In genomic region chr17:39653316-39653661, GRCh38 we compare ENCODE assay signal across 12 cellular contexts. TPM values are rescaled to one million over a fixed set of nuclear protein-coding genes. Genes with fewer than 3 reads are reported as not detected.
DNase-seq lines count a peak whose midpoint lies in the region; TF ChIP-seq lines count a peak whose summit lies in the region.
"Had no signal": no experiment of that assay in that cellular context is flagged by ENCODE, and none has a peak within 500 bp of the region (broad histone marks: within the 10 kb centered on the region; RNA-seq: fewer than 3 reads in every experiment).

No MANE protein-coding gene starts in this region.

- no peaks in the 10 kb centered on the region for H3K27me3 Mint-ChIP-seq in neural progenitor cell (ENCODE audit: insufficient read depth, low read depth)
- H3K27me3 Mint-ChIP-seq: activated CD4-positive, alpha-beta T cell treated with anti-CD3 and anti-CD28 coated beads, Interleukin-2, amount 10 ng/mL, durations not matched to agents 7 days and 5 days; naive thymus-derived CD8-positive, alpha-beta T cell; T-helper 17 cell had no signal

- no peaks in the 10 kb centered on the region for H3K36me3 ChIP-seq in HUES48 (ENCODE audit: control insufficient read depth, insufficient read depth, low read length)
- no peaks in the 10 kb centered on the region for H3K36me3 ChIP-seq in colonic mucosa
- H3K36me3 ChIP-seq in neural progenitor cell: no peaks in the 10 kb centered on the region

- no peaks in the 10 kb centered on the region for H3K9me3 Mint-ChIP-seq in neural progenitor cell
- H3K9me3 Mint-ChIP-seq: activated CD4-positive, alpha-beta T cell treated with anti-CD3 and anti-CD28 coated beads, Interleukin-2, amount 10 ng/mL, durations not matched to agents 7 days and 5 days; activated T-helper 1 cell treated with anti-CD3 and anti-CD28 coated beads, Interleukin-12 subunit alpha, Interleukin-12 subunit beta, Interleukin-2, Interleukin-4 antibody, amounts not matched to agents 30 ng/mL and 10 ng/mL and 1 ng/mL, durations not matched to agents 14 hours and 24 hours and 36 hours; naive thymus-derived CD8-positive, alpha-beta T cell had no signal

- no peak for DNase-seq in colonic mucosa
- no peak for DNase-seq in neural progenitor cell (ENCODE audit: low spot score)
- no peak for DNase-seq in GF-D8 (lab: John Stamatoyannopoulos, UW)
- DNase-seq in NOMO-1 treated with DMSO at 0.1 percent for 48 hours (lab: John Stamatoyannopoulos, UW; ENCODE audit: unreplicated experiment): no peak
- DNase-seq in activated CD4-positive, alpha-beta T cell treated with anti-CD3 and anti-CD28 coated beads for 48 hours: no peak
- DNase-seq: NCI-H524 treated with DMSO at 0.1 percent for 48 hours had no signal

- peaks cover 15% of the 10 kb centered on the region for H3K36me3 Mint-ChIP-seq in neural progenitor cell

- peaks cover 20% of the 10 kb centered on the region for H4K20me1 ChIP-seq in neural progenitor cell (ENCODE audit: low read depth)

- H3K4me1 Mint-ChIP-seq in neural progenitor cell: peaks cover 54% of the 10 kb centered on the region

- H3K9ac ChIP-seq in HUES48 (ENCODE audit: low read depth, low read length) (no peak overlapping the region), colonic mucosa (ENCODE audit: low read depth in 2 of 2, low read length in 2 of 2) (peak overlapping the region; percentile 31 to 84), neural progenitor cell (no peak overlapping the region)

- H3F3A ChIP-seq in neural progenitor cell (ENCODE audit: low read depth): peaks cover 24% of the 10 kb centered on the region

- peak overlapping the region; percentile 79 for H3K4me2 ChIP-seq in neural progenitor cell

- H3K9me3 ChIP-seq in HUES48 (ENCODE audit: control insufficient read depth, insufficient read depth, low read length): no peaks in the 10 kb centered on the region
- H3K9me3 ChIP-seq in colonic mucosa: no peaks in the 10 kb centered on the region
- no peaks in the 10 kb centered on the region for H3K9me3 ChIP-seq in neural progenitor cell (ENCODE audit: low read depth)

- H3K27ac Mint-ChIP-seq in neural progenitor cell: peak overlapping the region; percentile 89
- H3K27ac Mint-ChIP-seq: activated T-helper 1 cell treated with anti-CD3 and anti-CD28 coated beads, Interleukin-12 subunit alpha, Interleukin-12 subunit beta, Interleukin-2, Interleukin-4 antibody, amounts not matched to agents 30 ng/mL and 10 ng/mL and 1 ng/mL, durations not matched to agents 14 hours and 24 hours and 36 hours had no signal

- H3K27me3 ChIP-seq in HUES48 (ENCODE audit: control insufficient read depth, insufficient read depth, low read length) (no peaks in the 10 kb centered on the region), colonic mucosa (no peaks in the 10 kb centered on the region), neural progenitor cell (no peaks in the 10 kb centered on the region)

- peaks cover 23% of the 10 kb centered on the region for H3K4me1 ChIP-seq in HUES48 (ENCODE audit: control insufficient read depth, insufficient read depth, low read length)
- peaks cover 30% of the 10 kb centered on the region for H3K4me1 ChIP-seq in colonic mucosa
- peaks cover 29% of the 10 kb centered on the region for H3K4me1 ChIP-seq in neural progenitor cell

- intact Hi-C loops in colonic mucosa (cut with DNase I): no loop called here

- H3K4me3 Mint-ChIP-seq in neural progenitor cell: peak overlapping the region; percentile 76
- H3K4me3 Mint-ChIP-seq: activated CD4-positive, alpha-beta T cell treated with anti-CD3 and anti-CD28 coated beads, Interleukin-2, amount 10 ng/mL, durations not matched to agents 7 days and 5 days; activated T-helper 1 cell treated with anti-CD3 and anti-CD28 coated beads, Interleukin-12 subunit alpha, Interleukin-12 subunit beta, Interleukin-2, Interleukin-4 antibody, amounts not matched to agents 30 ng/mL and 10 ng/mL and 1 ng/mL, durations not matched to agents 14 hours and 24 hours and 36 hours had no signal

- peaks cover 14% of the 10 kb centered on the region for H3K79me2 ChIP-seq in neural progenitor cell (ENCODE audit: low read depth)

- H3K27ac ChIP-seq in HUES48 (ENCODE audit: low read depth, low read length) (peak overlapping the region; percentile 78), colonic mucosa (no peak overlapping the region), neural progenitor cell (peak overlapping the region; percentile 86)

- H3K4me3 ChIP-seq in HUES48 (ENCODE audit: low read depth, low read length) (no peak overlapping the region), colonic mucosa (no peak overlapping the region), neural progenitor cell (peak overlapping the region; percentile 11)

- TF ChIP-seq CTCF in colonic mucosa (IDR thresholded peaks at IDR 0.05): no peak
- TF ChIP-seq CTCF in neural progenitor cell (IDR thresholded peaks at IDR 0.05): no peak

- no peak overlapping the region for H2AFZ ChIP-seq in neural progenitor cell (replicated peaks)

RNA-seq across cellular contexts. Expression of gene TCAP, which starts 11.9 kb away (rescaled TPM):
- total RNA-seq in colonic mucosa (1 to 10 TPM in 1 of 2 donors, under 1 TPM in 1; 0.49 to 1.2 TPM), neural progenitor cell (ENCODE audit: low replicate concordance) (0.19 and 1.3 TPM in 2 replicates)

RNA-seq across cellular contexts. Expression of gene PNMT, which starts 15.0 kb away (rescaled TPM):
- total RNA-seq in colonic mucosa (under 1 TPM in 1 of 2 donors, not detected in 1; 0.47 TPM), neural progenitor cell (ENCODE audit: low replicate concordance) (0.28 TPM in 1 of 2 replicates, not detected in the other)
- total RNA-seq: activated T-helper 1 cell treated with anti-CD3 and anti-CD28 coated beads, Interleukin-12 subunit alpha, Interleukin-12 subunit beta, Interleukin-2, Interleukin-4 antibody, amounts not matched to agents 30 ng/mL and 10 ng/mL and 1 ng/mL, durations not matched to agents 14 hours and 24 hours and 36 hours; glomerular endothelial cell; T-helper 17 cell had no signal

RNA-seq across cellular contexts. Expression of gene STARD3, which starts 16.3 kb away (rescaled TPM):
- total RNA-seq in colonic mucosa: 10 to 100 TPM; 30.0 to 41.3 TPM
- 21.5 and 54.9 TPM in 2 replicates for total RNA-seq in neural progenitor cell (ENCODE audit: low replicate concordance)

RNA-seq across cellular contexts. Expression of gene PPP1R1B, which starts 26.5 kb away (rescaled TPM):
- total RNA-seq in colonic mucosa (100 to 1,000 TPM; 331 to 350 TPM), neural progenitor cell (ENCODE audit: low replicate concordance) (0.90 TPM in 1 of 2 replicates, not detected in the other)
- total RNA-seq: activated CD4-positive, alpha-beta T cell treated with anti-CD3 and anti-CD28 coated beads, Interleukin-2, amount 10 ng/mL, durations not matched to agents 7 days and 5 days; activated T-helper 1 cell treated with anti-CD3 and anti-CD28 coated beads, Interleukin-12 subunit alpha, Interleukin-12 subunit beta, Interleukin-2, Interleukin-4 antibody, amounts not matched to agents 30 ng/mL and 10 ng/mL and 1 ng/mL, durations not matched to agents 14 hours and 24 hours and 36 hours; glomerular endothelial cell; naive thymus-derived CD8-positive, alpha-beta T cell had no signal

RNA-seq across cellular contexts. Expression of gene PGAP3, which starts 34.6 kb away (rescaled TPM):
- total RNA-seq in colonic mucosa (10 to 100 TPM; 37.3 to 42.0 TPM), neural progenitor cell (ENCODE audit: low replicate concordance) (6.6 and 26.1 TPM in 2 replicates)

Comparison
In these comparisons a context has a peak if more than half of its experiments do, and no peak if none do; other contexts are left out.
1. H3K9ac ChIP-seq: peak in colonic mucosa (2 of 2); none in HUES48 (single experiment) and neural progenitor cell (single experiment).